19 cellular contexts compared by ENCODE assay signal in the genomic region with DNA sequence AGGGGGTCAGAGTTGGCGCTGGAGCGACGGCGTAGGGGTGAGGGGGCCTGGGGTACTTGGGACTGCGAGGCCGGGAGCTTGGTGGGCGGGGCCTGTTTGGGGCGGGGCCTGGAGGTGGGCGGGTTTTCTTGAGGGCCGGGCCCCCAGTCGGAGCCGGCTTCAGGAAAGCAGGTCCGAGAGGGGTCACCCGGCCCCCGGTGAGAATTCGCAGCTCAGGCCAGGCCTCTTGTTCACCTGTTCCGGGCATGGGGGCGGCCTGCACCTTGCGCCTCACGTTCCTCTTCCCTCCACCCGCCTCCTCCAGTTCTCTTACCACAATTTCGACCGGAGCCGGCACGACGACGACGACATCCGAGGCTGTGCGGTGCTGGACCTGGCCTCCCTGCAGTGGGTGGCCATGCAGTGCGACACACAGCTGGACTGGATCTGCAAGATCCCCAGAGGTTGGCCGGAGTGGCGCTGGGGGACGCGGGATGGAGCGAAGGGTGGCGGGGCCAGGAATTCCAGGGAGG. TPM values are rescaled to one million over a fixed set of nuclear protein-coding genes. Genes with fewer than 3 reads are reported as not detected.
DNase-seq lines count a peak whose midpoint lies in the region; ATAC-seq, FAIRE-seq and TF ChIP-seq lines count a peak whose summit lies in the region.
"Had no signal": no experiment of that assay in that cellular context is flagged by ENCODE, and none has a peak within 500 bp of the region (broad histone marks: within the 10 kb centered on the region; RNA-seq: fewer than 3 reads in every experiment).

No MANE protein-coding gene starts in this region.

- no peak for FAIRE-seq in K562 (lab: Jason Lieb, UNC)
- no peak for FAIRE-seq in RCC 7860 (lab: Jason Lieb, UNC)
- FAIRE-seq: G401.6 had no signal

- DNase-seq in SK-N-SH: peak; percentile 57
- DNase-seq in K562 (ENCODE audit: extremely low read depth in 1 of 4, low spot score in 3 of 4): peak in 2 of 4 experiments; percentile 47 to 49
- DNase-seq in neural progenitor cell (ENCODE audit: low spot score): no peak
- DNase-seq in thoracic aorta (ENCODE audit: low spot score): no peak
- DNase-seq in RCC 7860 (ENCODE audit: low spot score): no peak
- DNase-seq in T-helper 2 cell: no peak
- DNase-seq in erythroblast (lab: John Stamatoyannopoulos, UW): no peak
- DNase-seq: AML-193, DMS79 treated with DMSO at 0.1 percent for 48 hours, KBM-7, NCI-H187, NCI-H2227 treated with DMSO at 0.1 percent for 48 hours, NCI-H524, NCI-H82, OCI-M1 had no signal

- H3K27ac ChIP-seq in SK-N-SH (ENCODE audit: low read depth in 2 of 2, low read length in 1 of 2) (no peak overlapping the region), K562 (ENCODE audit: extremely low read depth, low read depth, low read length) (no peak overlapping the region), neural progenitor cell (no peak overlapping the region), thoracic aorta (peak overlapping the region; percentile 37 to 53)
- H3K27ac ChIP-seq: 22Rv1, C4-2B had no signal

- H3K4me3 ChIP-seq in SK-N-SH (ENCODE audit: low read depth in 2 of 2, low read length in 1 of 2) (no peak overlapping the region), K562 (no peak overlapping the region), neural progenitor cell (no peak overlapping the region), thoracic aorta (no peak overlapping the region)

- no peaks in the 10 kb centered on the region; a peak in 1 of 4 replicates for H3K4me1 ChIP-seq in SK-N-SH (ENCODE audit: control insufficient read depth in 1 of 2, insufficient read depth in 2 of 2, low read depth in 1 of 2, low read length in 1 of 2)
- H3K4me1 ChIP-seq in K562 (replicated peaks in 1 of 2; ENCODE audit: control insufficient read depth in 2 of 2, insufficient read depth in 2 of 2, low read length in 2 of 2): peaks cover 16 to 53% of the 10 kb centered on the region in 2 experiments
- no peaks in the 10 kb centered on the region for H3K4me1 ChIP-seq in neural progenitor cell
- H3K4me1 ChIP-seq in thoracic aorta (ENCODE audit: control insufficient read depth in 1 of 2, low read depth in 2 of 2): peaks cover 3 to 25% of the 10 kb centered on the region in 2 donors

- H3K4me3 Mint-ChIP-seq in neural progenitor cell: no peak overlapping the region

- intact Hi-C loops in K562 (cut with micrococcal nuclease): loop anchor here (10.0 kb wide), 1 partner anchor 725 kb away; no protein-coding TSS in a partner anchor

- TF ChIP-seq RAD21 in SK-N-SH (IDR thresholded peaks at IDR 0.05; ENCODE audit: low read length) (no peak), K562 (CRISPR knock-in tag; conservative IDR thresholded peaks at IDR 0.05 in 1 of 2, IDR thresholded peaks at IDR 0.05 in 1 of 2) (no peak)

- H3K36me3 Mint-ChIP-seq in neural progenitor cell: peaks cover 14% of the 10 kb centered on the region

- H3K9me2 ChIP-seq in SK-N-SH: no peaks in the 10 kb centered on the region

- peaks cover 3% of the 10 kb centered on the region for H3K27me3 Mint-ChIP-seq in neural progenitor cell (ENCODE audit: insufficient read depth, low read depth)

- 0 out of 2 replicates have a peak, but pooled peaks cover 4% of the 10 kb centered on the region for H4K20me1 ChIP-seq in SK-N-SH (ENCODE audit: insufficient read depth)
- H4K20me1 ChIP-seq in K562 (replicated peaks; ENCODE audit: control insufficient read depth, insufficient read depth, low read length): no peaks in the 10 kb centered on the region
- no peaks in the 10 kb centered on the region for H4K20me1 ChIP-seq in neural progenitor cell (ENCODE audit: low read depth)

- peak overlapping the region; percentile 33 for H3K27ac Mint-ChIP-seq in neural progenitor cell

- H3F3A ChIP-seq in SK-N-SH (replicated peaks; ENCODE audit: insufficient read depth) (peaks cover 17% of the 10 kb centered on the region), neural progenitor cell (ENCODE audit: low read depth) (no peaks in the 10 kb centered on the region)

- H3K4me2 ChIP-seq in SK-N-SH: no peak overlapping the region
- H3K4me2 ChIP-seq in K562 (ENCODE audit: insufficient read depth, low read length): no peak overlapping the region
- H3K4me2 ChIP-seq in neural progenitor cell: no peak overlapping the region

- no peaks in the 10 kb centered on the region for H3K9me1 ChIP-seq in K562 (ENCODE audit: control insufficient read depth, insufficient read depth, low read length)

- TF ChIP-seq POLR2A in K562 (conservative IDR thresholded peaks at IDR 0.05) (no peak), erythroblast (IDR thresholded peaks at IDR 0.05; ENCODE audit: low read length) (no peak)

- H3K79me2 ChIP-seq in SK-N-SH (ENCODE audit: insufficient read depth) (peaks cover 8% of the 10 kb centered on the region; the same call in 1 of the 2 replicates), K562 (ENCODE audit: control insufficient read depth, insufficient read depth, low read length) (peaks cover 9% of the 10 kb centered on the region; the same call in 2 of the 3 replicates), neural progenitor cell (ENCODE audit: low read depth) (no peaks in the 10 kb centered on the region)

- CTCF ChIA-PET in SK-N-SH (lab: Yijun Ruan, JAX) (interaction anchor here (1.4 to 5.1 kb wide), 2 partner anchors 8 to 726 kb away, joined by 4 to 32 read pairs; no protein-coding TSS in a partner anchor), K562 (lab: Yijun Ruan, JAX; ENCODE audit: low intra/inter-chr PET ratio) (no interaction called here)

- no TSS peak for BruUV-seq in K562 (replicated peaks; lab: Mats Ljungman, UMichigan)

- POLR2A ChIA-PET in SK-N-SH (lab: Yijun Ruan, JAX): no interaction called here
- POLR2A ChIA-PET in K562 (lab: Yijun Ruan, JAX): interaction anchor here (0.6 kb wide), 1 partner anchor 38 kb away, joined by 3 read pairs; no protein-coding TSS in a partner anchor

- WGBS in SK-N-SH (ENCODE audit: low lambda C conversion rate): 95% methylated on average over 31 of the region's 37 CpGs
- WGBS in K562 (ENCODE audit: insufficient coverage, low coverage, missing lambda C conversion rate): 86% methylated on average over 11 of the region's 37 CpGs

- H3K9me3 ChIP-seq in SK-N-SH (no peaks in the 10 kb centered on the region), K562 (replicated peaks; ENCODE audit: control insufficient read depth, insufficient read depth, low read depth, low read length) (no peaks in the 10 kb centered on the region), neural progenitor cell (ENCODE audit: low read depth) (no peaks in the 10 kb centered on the region), thoracic aorta (no peaks in the 10 kb centered on the region)

- no peak for TF ChIP-seq CTCF in SK-N-SH (IDR thresholded peaks at IDR 0.05)
- TF ChIP-seq CTCF in K562 (IDR thresholded peaks at IDR 0.05 in 2 of 3, conservative IDR thresholded peaks at IDR 0.05 in 1 of 3; ENCODE audit: insufficient read depth in 2 of 3, low read depth in 1 of 3, low read length in 3 of 3): no peak
- no peak for TF ChIP-seq CTCF in neural progenitor cell (IDR thresholded peaks at IDR 0.05)
- no peak for TF ChIP-seq CTCF in thoracic aorta (IDR thresholded peaks at IDR 0.05)

- no peak for TF ChIP-seq EP300 in SK-N-SH (IDR thresholded peaks at IDR 0.05; ENCODE audit: borderline replicate concordance in 1 of 2, low read depth in 1 of 2, low read length in 1 of 2)
- no peak for TF ChIP-seq EP300 in K562 (IDR thresholded peaks at IDR 0.05; ENCODE audit: low read length)

- no peaks in the 10 kb centered on the region for H3K4me1 Mint-ChIP-seq in neural progenitor cell

- ATAC-seq in SK-N-SH treated with all-trans-retinoic acid at 6 μM for 48 hours (no peak), K562 (no peak), thoracic aorta (ENCODE audit: insufficient number of reproducible peaks, low FRiP score, low read depth) (no peak)

- peaks cover 77 to 85% of the 10 kb centered on the region in 2 experiments for H3K36me3 ChIP-seq in SK-N-SH (replicated peaks in 1 of 2; ENCODE audit: control insufficient read depth in 1 of 2, insufficient read depth in 2 of 2, low read length in 1 of 2)
- H3K36me3 ChIP-seq in K562 (ENCODE audit: control insufficient read depth, insufficient read depth, low read length): no peaks in the 10 kb centered on the region; the same call in 2 of the 3 replicates
- H3K36me3 ChIP-seq in neural progenitor cell: no peaks in the 10 kb centered on the region
- peaks cover 14% of the 10 kb centered on the region for H3K36me3 ChIP-seq in thoracic aorta

- H3K9ac ChIP-seq in SK-N-SH: no peak overlapping the region
- peak overlapping the region in 1 of 2 experiments; percentile 40; a peak in 2 of 4 replicates for H3K9ac ChIP-seq in K562 (ENCODE audit: insufficient read depth in 1 of 2, low read depth in 2 of 2, low read length in 2 of 2)
- H3K9ac ChIP-seq in neural progenitor cell: no peak overlapping the region

- no peak overlapping the region for H2AFZ ChIP-seq in SK-N-SH (ENCODE audit: low read depth)
- H2AFZ ChIP-seq in K562 (ENCODE audit: low read depth, low read length): peak overlapping the region; percentile 43; the same call in 1 of the 2 replicates
- H2AFZ ChIP-seq in neural progenitor cell (replicated peaks): no peak overlapping the region

- in situ Hi-C loops in K562 (cut with MboI): loop anchor here (25.0 kb wide), 1 partner anchor 732 kb away; no protein-coding TSS in a partner anchor

- no peaks in the 10 kb centered on the region for H3K27me3 ChIP-seq in SK-N-SH (ENCODE audit: insufficient read depth)
- H3K27me3 ChIP-seq in K562 (ENCODE audit: control insufficient read depth in 2 of 2, insufficient read depth in 2 of 2, low read length in 2 of 2): no peaks in the 10 kb centered on the region
- H3K27me3 ChIP-seq in neural progenitor cell: no peaks in the 10 kb centered on the region
- no peaks in the 10 kb centered on the region for H3K27me3 ChIP-seq in thoracic aorta (replicated peaks; ENCODE audit: insufficient read depth)

- H3K9me3 Mint-ChIP-seq in neural progenitor cell: no peaks in the 10 kb centered on the region

RNA-seq across cellular contexts. Expression of gene MRC2, which starts 52.5 kb away (rescaled TPM):
- polyA plus RNA-seq in SK-N-SH (2012; rRNA removed) (112 and 213 TPM in 2 replicates), K562 (2011; rRNA removed) (9.0 and 9.2 TPM in 2 replicates), K562 (2014; fragmentation: Illumina TruSeq; extraction: Trizol) (6.6 and 9.7 TPM in 2 replicates), K562 (2014; fragmentation: Nextera tagmentation; extraction: Ambion mirVana) (under 1 TPM; 0.28 to 0.34 TPM), K562 (2014; rRNA removed) (8.1 and 11.3 TPM in 2 replicates)
- 61.2 and 111 TPM in 2 replicates for polyA plus RNA-seq in SK-N-SH (2012; cell fraction: cytosol; rRNA removed)
- polyA plus RNA-seq in SK-N-SH (2012; cell fraction: nucleus; rRNA removed): 352 and 390 TPM in 2 replicates
- total RNA-seq in K562 (2011; cell fraction: chromatin; rRNA removed; ENCODE audit: low replicate concordance): 13.5 and 48.4 TPM in 2 replicates
- 54.0 and 59.1 TPM in 2 replicates for total RNA-seq in K562 (2011; cell fraction: nucleolus; rRNA removed)
- 25.0 and 27.9 TPM in 2 replicates for total RNA-seq in K562 (2011; cell fraction: nucleoplasm; rRNA removed)
- total RNA-seq in K562 (2014; rRNA removed) (11.5 and 19.9 TPM in 2 replicates), K562 (2014; rRNA removed; fragmentation: Illumina TruSeq; extraction: Trizol) (2.7 and 4.1 TPM in 2 replicates), K562 (2015; rRNA removed; fragmentation: Illumina TruSeq; extraction: Trizol) (3.8 and 4.1 TPM in 2 replicates), K562 (2021) (10.8 and 11.0 TPM in 2 replicates), neural progenitor cell (ENCODE audit: low replicate concordance) (24.6 and 88.2 TPM in 2 replicates), thoracic aorta (100 to 1,000 TPM; 184 to 242 TPM)
- 5.1 and 16.1 TPM in 2 replicates for polyA plus RNA-seq in K562 (2011; cell fraction: cytosol; rRNA removed)
- polyA plus RNA-seq in K562 (2011; cell fraction: nucleus; rRNA removed): 26.9 and 53.0 TPM in 2 replicates
- 15.9 and 30.3 TPM in 2 replicates for polyA plus RNA-seq in K562 (2012)
- 2.5 and 7.6 TPM in 2 replicates for polyA minus RNA-seq in K562 (2011; rRNA and poly(A)+ RNA removed)
- polyA minus RNA-seq in K562 (2011; cell fraction: cytosol; rRNA and poly(A)+ RNA removed): 7.0 and 7.5 TPM in 2 replicates
- polyA minus RNA-seq in K562 (2011; cell fraction: nucleus; rRNA and poly(A)+ RNA removed): 11.7 and 12.7 TPM in 2 replicates

Comparison
In these comparisons a context has a peak if more than half of its experiments do, and no peak if none do; other contexts are left out.
1. H3K27ac ChIP-seq: peak in thoracic aorta (2 of 2); none in SK-N-SH (0 of 2), K562 (single experiment) and neural progenitor cell (single experiment).